Comparison of ENCODE assay signal across 2 cellular contexts in genomic region chr5:142724821-142725220, GRCh38.
TF ChIP-seq lines count a peak whose summit lies in the region.

No MANE protein-coding gene starts in this region.

TF ChIP-seq in IMR-90, 13 proteins besides CTCF, POLR2A, EP300 and RAD21:
- TF ChIP-seq NFE2L2 (IDR thresholded peaks at IDR 0.05; ENCODE audit: low read depth, low read length) (no peak), BHLHE40 (IDR thresholded peaks at IDR 0.05; ENCODE audit: low read depth, low read length) (no peak), MAFK (IDR thresholded peaks at IDR 0.05; ENCODE audit: low read depth, low read length) (no peak), ELK1 (IDR thresholded peaks at IDR 0.05; ENCODE audit: borderline replicate concordance, low read depth, low read length) (no peak), MXI1 (IDR thresholded peaks at IDR 0.05; ENCODE audit: borderline replicate concordance, low read depth, low read length) (no peak), RCOR1 (IDR thresholded peaks at IDR 0.05; ENCODE audit: insufficient replicate concordance, low read length) (no peak), USF2 (IDR thresholded peaks at IDR 0.05; ENCODE audit: low read depth, low read length) (no peak), RFX5 (IDR thresholded peaks at IDR 0.05; ENCODE audit: low read depth, low read length) (no peak), CHD1 (IDR thresholded peaks at IDR 0.05; ENCODE audit: low read depth, low read length) (no peak), SMC3 (IDR thresholded peaks at IDR 0.05; ENCODE audit: low read depth, low read length) (no peak), FOS (IDR thresholded peaks at IDR 0.05; ENCODE audit: low read depth, low read length) (no peak), MAZ (IDR thresholded peaks at IDR 0.05; ENCODE audit: borderline replicate concordance, low read depth, low read length) (no peak), CEBPB (IDR thresholded peaks at IDR 0.05; ENCODE audit: low read depth, low read length) (no peak)

TF ChIP-seq in K562, 482 proteins besides CTCF, POLR2A, EP300 and RAD21:
- TF ChIP-seq HDAC8 (tag; IDR thresholded peaks at IDR 0.05) (peak; percentile 30; the same call in 1 of the 2 replicates), HBP1 (CRISPR knock-in tag; IDR thresholded peaks at IDR 0.05) (no peak), TFAP4 (CRISPR knock-in tag; IDR thresholded peaks at IDR 0.05; ENCODE audit: borderline replicate concordance) (no peak), ZNF785 (CRISPR knock-in tag; IDR thresholded peaks at IDR 0.05) (no peak), SMAD2 (IDR thresholded peaks at IDR 0.05; ENCODE audit: low read depth, low read length) (no peak), ZNF175 (CRISPR knock-in tag; IDR thresholded peaks at IDR 0.05; ENCODE audit: low read depth) (peak; percentile 73), IRF1 (CRISPR knock-in tag; IDR thresholded peaks at IDR 0.05; ENCODE audit: borderline replicate concordance) (no peak), SIRT6 (IDR thresholded peaks at IDR 0.05; ENCODE audit: low read depth, low read length) (no peak), ZNF75A (CRISPR knock-in tag; IDR thresholded peaks at IDR 0.05) (no peak), SMAD3 (CRISPR knock-in tag; conservative IDR thresholded peaks at IDR 0.05) (no peak), NR0B1 (IDR thresholded peaks at IDR 0.05; ENCODE audit: partially characterized antibody) (no peak), RHOXF2B (CRISPR knock-in tag; conservative IDR thresholded peaks at IDR 0.05) (no peak), ELF4 (CRISPR knock-in tag; IDR thresholded peaks at IDR 0.05) (no peak), MYBL2 (IDR thresholded peaks at IDR 0.05; ENCODE audit: low read depth) (no peak), MYBL2 (CRISPR knock-in tag; IDR thresholded peaks at IDR 0.05; ENCODE audit: borderline replicate concordance) (no peak), FOXJ3 (CRISPR knock-in tag; IDR thresholded peaks at IDR 0.05) (no peak), CBX8 (IDR thresholded peaks at IDR 0.05; ENCODE audit: borderline replicate concordance, extremely low read depth, low read depth, low read length, poor library complexity, severe bottlenecking) (no peak), POLR2B (IDR thresholded peaks at IDR 0.05; ENCODE audit: low read depth, partially characterized antibody) (no peak), TOE1 (IDR thresholded peaks at IDR 0.05; ENCODE audit: borderline replicate concordance) (no peak), TOE1 (CRISPR knock-in tag; IDR thresholded peaks at IDR 0.05; ENCODE audit: borderline replicate concordance, low read depth) (no peak), RBM22 (IDR thresholded peaks at IDR 0.05; ENCODE audit: low read depth, low read length, poor library complexity, severe bottlenecking) (no peak), CC2D1A (IDR thresholded peaks at IDR 0.05) (no peak), ZNF197 (CRISPR knock-in tag; IDR thresholded peaks at IDR 0.05; ENCODE audit: low read depth) (0 out of 2 replicates have a peak, but pooled peaks have one; percentile 9), NCOR1 (IDR thresholded peaks at IDR 0.05) (no peak), ZNF780A (CRISPR knock-in tag; IDR thresholded peaks at IDR 0.05) (no peak), MAFK (IDR thresholded peaks at IDR 0.05; ENCODE audit: low read length) (no peak), ZNF584 (CRISPR knock-in tag; IDR thresholded peaks at IDR 0.05; ENCODE audit: low read depth) (0 out of 2 replicates have a peak, but pooled peaks have one; percentile 45), PRMT5 (CRISPR knock-in tag; IDR thresholded peaks at IDR 0.05) (no peak), BACH1 (tag; IDR thresholded peaks at IDR 0.05) (no peak; the same call in 1 of the 2 replicates), POLR2AphosphoS5 (IDR thresholded peaks at IDR 0.05; ENCODE audit: control insufficient read depth, insufficient read depth, low read depth, low read length) (no peak)
TF ChIP-seq in K562: peak in this region for 4.
